ENCODE assay signal across 20 cellular contexts in genomic region chr2:11480406-11480805, GRCh38.
"Had no signal": no experiment of that assay in that cellular context is flagged by ENCODE, and none has a peak within 500 bp of the region (broad histone marks: within the 10 kb centered on the region; RNA-seq: fewer than 3 reads in every experiment).

No MANE protein-coding gene starts in this region.

- H3K9me3 Mint-ChIP-seq: activated naive CD8-positive, alpha-beta T cell treated with anti-CD3 and anti-CD28 coated beads for 36 hours; effector memory CD8-positive, alpha-beta T cell; stimulated activated naive CD8-positive, alpha-beta T cell treated with anti-CD3 and anti-CD28 coated beads, Interleukin-15, Interleukin-2, amounts not matched to agents 100 ng/mL and 50 ng/mL, for 24 hours; T-helper 2 cell treated with Interferon-gamma antibody and Interleukin-4, amounts not matched to agents 5 μg/mL and 100 μg/mL, for 36 hours had no signal

- H3K36me3 ChIP-seq: colonic mucosa, right atrium auricular region, tibial nerve had no signal

- DNase-seq: activated CD4-positive, alpha-beta T cell treated with anti-CD3 and anti-CD28 coated beads for 1 hour; activated CD4-positive, alpha-beta T cell treated with anti-CD3 and anti-CD28 coated beads, Interleukin-2, amount 50 U/mL, for 1 hour; activated naive CD4-positive, alpha-beta T cell treated with Interleukin-2 at 50 U/mL for 16 hours; activated naive CD8-positive, alpha-beta T cell treated with anti-CD3 and anti-CD28 coated beads for 36 hours; activated T-cell treated with anti-CD3 and anti-CD28 coated beads, Interleukin-2, amount 50 U/mL, for 1 hour; colonic mucosa; dorsolateral prefrontal cortex; effector memory CD8-positive, alpha-beta T cell; glutamatergic neuron; hypothalamus; left ventricle myocardium superior; mammary epithelial cell; midbrain; psoas muscle; stimulated activated CD4-positive, alpha-beta T cell treated with anti-CD3 and anti-CD28 coated beads, Interleukin-12 subunit alpha, Interleukin-12 subunit beta, amount 100 ng/mL, for 4 hours had no signal

- H3K27me3 ChIP-seq: dorsolateral prefrontal cortex, right atrium auricular region had no signal

- H3K4me1 ChIP-seq: colonic mucosa had no signal

- H3K36me3 Mint-ChIP-seq: activated naive CD8-positive, alpha-beta T cell treated with anti-CD3 and anti-CD28 coated beads for 36 hours had no signal

- ATAC-seq: effector memory CD8-positive, alpha-beta T cell; esophagus mucosa; left ventricle myocardium superior; psoas muscle had no signal

- H3K4me3 ChIP-seq: colonic mucosa, dorsolateral prefrontal cortex, psoas muscle, right atrium auricular region, tibial nerve had no signal

- H3K9me3 ChIP-seq: colonic mucosa, psoas muscle, right atrium auricular region, tibial nerve had no signal

- H3K4me3 Mint-ChIP-seq: activated naive CD8-positive, alpha-beta T cell treated with anti-CD3 and anti-CD28 coated beads for 36 hours; stimulated activated naive CD8-positive, alpha-beta T cell treated with anti-CD3 and anti-CD28 coated beads, Interleukin-15, Interleukin-2, amounts not matched to agents 100 ng/mL and 50 ng/mL, for 24 hours; T-helper 2 cell treated with Interferon-gamma antibody and Interleukin-4, amounts not matched to agents 5 μg/mL and 100 μg/mL, for 36 hours had no signal

- H3K27ac ChIP-seq: colonic mucosa, psoas muscle, right atrium auricular region had no signal

- H3K27ac Mint-ChIP-seq: activated naive CD8-positive, alpha-beta T cell treated with anti-CD3 and anti-CD28 coated beads for 36 hours; effector memory CD8-positive, alpha-beta T cell; stimulated activated naive CD8-positive, alpha-beta T cell treated with anti-CD3 and anti-CD28 coated beads, Interleukin-15, Interleukin-2, amounts not matched to agents 100 ng/mL and 50 ng/mL, for 24 hours; T-helper 2 cell treated with Interferon-gamma antibody and Interleukin-4, amounts not matched to agents 5 μg/mL and 100 μg/mL, for 36 hours had no signal
